ENCODE assay signal across 13 cellular contexts in the genomic region with DNA sequence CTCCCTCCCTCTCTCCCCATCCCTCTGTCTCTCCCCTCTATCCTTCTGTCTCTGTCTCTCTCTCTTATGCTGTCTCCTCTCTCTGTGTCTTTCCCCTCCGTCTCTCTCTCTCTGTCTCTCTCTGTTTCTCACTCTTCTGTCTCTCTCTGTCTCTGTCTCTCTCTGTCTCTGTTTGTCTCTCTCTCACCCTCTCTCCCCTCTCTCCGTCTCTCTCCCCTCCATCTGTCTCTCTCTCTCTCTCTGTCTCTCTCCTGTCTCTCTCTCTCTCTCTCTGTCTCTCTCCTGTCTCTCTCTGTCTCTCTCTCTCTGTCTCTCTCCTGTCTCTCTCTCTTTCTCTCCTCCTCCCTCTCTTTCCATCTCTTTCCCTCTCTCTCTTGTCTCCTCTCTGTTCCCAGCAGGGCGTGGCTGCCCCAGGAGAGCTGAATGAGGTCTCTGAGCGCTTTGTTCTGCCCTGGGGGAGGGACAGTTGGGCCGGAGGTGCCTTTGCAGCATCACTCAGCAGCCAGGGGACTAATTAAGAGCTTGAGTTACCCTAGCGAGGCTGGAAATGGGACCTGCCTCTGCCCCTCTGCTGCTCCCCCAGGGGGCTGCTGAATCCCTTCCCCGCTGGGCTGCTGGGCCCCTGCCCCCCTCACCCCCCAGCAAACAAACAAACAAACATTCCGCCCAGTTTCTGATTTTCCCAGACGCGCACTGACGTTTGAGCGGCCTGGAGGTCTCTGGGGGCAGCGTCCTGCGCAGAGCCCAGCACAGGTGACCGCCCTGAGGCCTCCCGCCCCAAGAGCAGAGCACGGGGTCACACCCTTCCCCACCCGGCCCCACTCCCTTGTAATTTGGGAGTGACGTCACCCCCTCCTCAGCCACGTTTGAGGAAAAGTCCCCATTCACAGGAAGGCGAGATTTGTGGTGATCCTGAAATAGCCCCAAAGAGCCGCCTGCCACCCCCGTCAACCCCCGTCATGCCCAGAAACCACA.
DNase-seq lines count a peak whose midpoint lies in the region; ATAC-seq and TF ChIP-seq lines count a peak whose summit lies in the region.
"Had no signal": no experiment of that assay in that cellular context is flagged by ENCODE, and none has a peak within 500 bp of the region (broad histone marks: within the 10 kb centered on the region; RNA-seq: fewer than 3 reads in every experiment).

No MANE protein-coding gene starts in this region.

- no peaks in the 10 kb centered on the region for H3K9me2 ChIP-seq in PC-9 (ENCODE audit: insufficient read depth)

- CTCF ChIA-PET in PC-9 (lab: Charles Lee) = no interaction called here

- H3K9ac ChIP-seq in HUES6 (ENCODE audit: low read length) = peak overlapping the region; percentile 5
- H3K9ac ChIP-seq: parathyroid adenoma had no signal

- H3K4me3 Mint-ChIP-seq in central memory CD8-positive, alpha-beta T cell = no peak overlapping the region
- peak overlapping the region in 9 of 10 donors; percentile 29 to 78 (median 69) for H3K4me3 Mint-ChIP-seq in naive thymus-derived CD8-positive, alpha-beta T cell

- H3K36me3 Mint-ChIP-seq in central memory CD8-positive, alpha-beta T cell (ENCODE audit: insufficient read depth) = no peaks in the 10 kb centered on the region
- no peaks in the 10 kb centered on the region for H3K36me3 Mint-ChIP-seq in naive thymus-derived CD8-positive, alpha-beta T cell
- H3K36me3 Mint-ChIP-seq: CD8-positive, alpha-beta memory T cell had no signal

- peak overlapping the region; percentile 5 for H3K27ac Mint-ChIP-seq in central memory CD8-positive, alpha-beta T cell (ENCODE audit: low read depth)
- peak overlapping the region in 9 of 10 donors; percentile 25 to 85 (median 59) for H3K27ac Mint-ChIP-seq in naive thymus-derived CD8-positive, alpha-beta T cell

- no peaks in the 10 kb centered on the region; the same call in 1 of the 2 replicates for H3F3A ChIP-seq in PC-9 (ENCODE audit: insufficient read depth, low read depth)

- no peak overlapping the region for H3K27ac ChIP-seq in HUES6 (ENCODE audit: low read depth, low read length)
- H3K27ac ChIP-seq in PC-9 = no peak overlapping the region
- H3K27ac ChIP-seq: parathyroid adenoma had no signal

- peaks cover 18% of the 10 kb centered on the region for H3K4me1 ChIP-seq in HUES6 (ENCODE audit: control insufficient read depth, insufficient read depth, low read length)
- H3K4me1 ChIP-seq in PC-9 (replicated peaks; ENCODE audit: insufficient read depth) = no peaks in the 10 kb centered on the region

- no peaks in the 10 kb centered on the region for H3K9me3 Mint-ChIP-seq in central memory CD8-positive, alpha-beta T cell
- H3K9me3 Mint-ChIP-seq in naive thymus-derived CD8-positive, alpha-beta T cell = no peaks in the 10 kb centered on the region

- DNase-seq in ELF-1 (ENCODE audit: low read depth, low spot score) (peak; percentile 65), PC-9 (no peak), NCI-H774 (lab: John Stamatoyannopoulos, UW) (no peak)
- no peak for DNase-seq in central memory CD8-positive, alpha-beta T cell (ENCODE audit: low spot score in 2 of 2)
- no peak for DNase-seq in naive thymus-derived CD8-positive, alpha-beta T cell
- no peak for DNase-seq in stimulated activated naive CD4-positive, alpha-beta T cell (lab: John Stamatoyannopoulos, UW)
- DNase-seq: kidney glomerular epithelial cell; NCI-H526 treated with DMSO at 0.1 percent for 48 hours; stimulated activated CD4-positive, alpha-beta T cell treated with anti-CD3 and anti-CD28 coated beads, Interleukin-4, amount 100 ng/mL, for 24 hours had no signal

- peaks cover 18% of the 10 kb centered on the region for H3K4me1 Mint-ChIP-seq in central memory CD8-positive, alpha-beta T cell
- H3K4me1 Mint-ChIP-seq in naive thymus-derived CD8-positive, alpha-beta T cell = peaks cover 14 to 30% (median 22%) of the 10 kb centered on the region in 4 donors

- no TSS peak for BruUV-seq in PC-9 (replicated peaks; lab: Mats Ljungman, UMichigan)

- intact Hi-C loops in PC-9 (cut with micrococcal nuclease; ENCODE audit: unreplicated experiment) = no loop called here

- H2AFZ ChIP-seq in PC-9 = no peak overlapping the region
- H2AFZ ChIP-seq: parathyroid adenoma had no signal

- H3K9me3 ChIP-seq in HUES6 (ENCODE audit: control insufficient read depth, insufficient read depth, low read depth, low read length) = no peaks in the 10 kb centered on the region
- no peaks in the 10 kb centered on the region for H3K9me3 ChIP-seq in PC-9 (ENCODE audit: insufficient read depth, low read depth)

- H3K36me3 ChIP-seq in HUES6 (ENCODE audit: control insufficient read depth, insufficient read depth, low read length) (no peaks in the 10 kb centered on the region), PC-9 (ENCODE audit: low read depth) (no peaks in the 10 kb centered on the region)

- TF ChIP-seq CTCF in PC-9 (conservative IDR thresholded peaks at IDR 0.05) = no peak

- H3K4me3 ChIP-seq in HUES6 (ENCODE audit: low read depth, low read length) (peak overlapping the region; percentile 41), PC-9 (no peak overlapping the region)

- no peaks in the 10 kb centered on the region for H4K20me1 ChIP-seq in PC-9 (ENCODE audit: insufficient read depth)

- no peak overlapping the region for H3K4me2 ChIP-seq in PC-9

- peaks cover 15% of the 10 kb centered on the region for H3K27me3 Mint-ChIP-seq in central memory CD8-positive, alpha-beta T cell
- peaks cover 0 to 7% (median 2%) of the 10 kb centered on the region in 5 donors for H3K27me3 Mint-ChIP-seq in naive thymus-derived CD8-positive, alpha-beta T cell

- H3K27me3 ChIP-seq in HUES6 (ENCODE audit: control insufficient read depth, insufficient read depth, low read length) (peaks cover 43% of the 10 kb centered on the region), PC-9 (ENCODE audit: insufficient read depth, low read depth) (peaks cover 69% of the 10 kb centered on the region)

- ATAC-seq in central memory CD8-positive, alpha-beta T cell (replicated peaks; ENCODE audit: extremely low read depth, poor library complexity, severe bottlenecking) = no peak
- no peak for ATAC-seq in naive thymus-derived CD8-positive, alpha-beta T cell
- ATAC-seq in HG02759 (IDR thresholded peaks at IDR 0.05; ENCODE audit: unreplicated experiment) = no peak

- no peaks in the 10 kb centered on the region for H3K79me2 ChIP-seq in PC-9 (ENCODE audit: low read depth)
- H3K79me2 ChIP-seq: parathyroid adenoma had no signal

- POLR2A ChIA-PET in naive thymus-derived CD8-positive, alpha-beta T cell (lab: Charles Lee) = interaction anchor here (2.5 kb wide), 1 partner anchor 89 kb away, joined by 9 read pairs; no protein-coding TSS in a partner anchor
- POLR2A ChIA-PET in PC-9 (lab: Charles Lee; ENCODE audit: unreplicated experiment) = no interaction called here
